In genomic region chr11:95170294-95170693, GRCh38 we compare ENCODE assay signal across 37 cellular contexts.
"Had no signal": no experiment of that assay in that cellular context is flagged by ENCODE, and none has a peak within 500 bp of the region (broad histone marks: within the 10 kb centered on the region; RNA-seq: fewer than 3 reads in every experiment).

No MANE protein-coding gene starts in this region.

- H3K27ac Mint-ChIP-seq: activated CD4-positive, alpha-beta memory T cell treated with anti-CD3 and anti-CD28 coated beads, Interleukin-2, amount 10 ng/mL, durations not matched to agents 7 days and 5 days; activated CD4-positive, alpha-beta T cell treated with anti-CD3 and anti-CD28 coated beads for 36 hours; activated CD4-positive, alpha-beta T cell treated with anti-CD3 and anti-CD28 coated beads, Interleukin-2, amount 10 ng/mL, durations not matched to agents 7 days and 5 days; activated CD8-positive, alpha-beta memory T cell treated with anti-CD3 and anti-CD28 coated beads, Interleukin-2, amount 10 ng/mL, durations not matched to agents 7 days and 5 days; activated CD8-positive, alpha-beta T cell treated with anti-CD3 and anti-CD28 coated beads, Interleukin-2, amount 10 ng/mL, durations not matched to agents 7 days and 5 days; activated naive CD4-positive, alpha-beta T cell treated with anti-CD3 and anti-CD28 coated beads for 36 hours; activated naive CD4-positive, alpha-beta T cell treated with anti-CD3 and anti-CD28 coated beads, Interleukin-2, amount 50 U/mL, for 72 hours; activated naive CD8-positive, alpha-beta T cell treated with anti-CD3 and anti-CD28 coated beads for 36 hours; activated T-cell treated with anti-CD3 and anti-CD28 coated beads, Interleukin-2, amount 50 U/mL, for 72 hours; activated T-helper 1 cell treated with anti-CD3 and anti-CD28 coated beads, Interleukin-12 subunit alpha, Interleukin-12 subunit beta, Interleukin-2, Interleukin-4 antibody, amounts not matched to agents 30 ng/mL and 10 ng/mL and 1 ng/mL, durations not matched to agents 14 hours and 24 hours and 36 hours; activated T-helper 17 cell treated with anti-CD3 and anti-CD28 coated beads, Interleukin-2, amount 50 U/mL, for 72 hours; T-helper 1 cell treated with Interleukin-12 subunit alpha and Interleukin-12 subunit beta and Interleukin-4 antibody, amounts not matched to agents 30 μg/mL and 1 μg/mL, for 36 hours; T-helper 2 cell treated with Interferon-gamma antibody and Interleukin-4, amounts not matched to agents 5 μg/mL and 100 μg/mL, for 36 hours; WTC11 had no signal

- DNase-seq: activated CD4-positive, alpha-beta memory T cell treated with anti-CD3 and anti-CD28 coated beads, Interleukin-2, amount 10 ng/mL, durations not matched to agents 7 days and 5 days; activated CD4-positive, alpha-beta T cell treated with anti-CD3 and anti-CD28 coated beads for 1 hour; activated CD4-positive, alpha-beta T cell treated with anti-CD3 and anti-CD28 coated beads for 36 hours; activated CD4-positive, alpha-beta T cell treated with anti-CD3 and anti-CD28 coated beads for 48 hours; activated CD4-positive, alpha-beta T cell treated with anti-CD3 and anti-CD28 coated beads, Interleukin-2, amount 10 ng/mL, durations not matched to agents 7 days and 5 days; activated CD4-positive, alpha-beta T cell treated with anti-CD3 and anti-CD28 coated beads, Interleukin-2, amount 50 U/mL, for 48 hours; activated CD4-positive, CD25-positive, alpha-beta regulatory T cell; activated CD8-positive, alpha-beta memory T cell treated with anti-CD3 and anti-CD28 coated beads for 24 hours; activated CD8-positive, alpha-beta memory T cell treated with anti-CD3 and anti-CD28 coated beads, Interleukin-2, amount 10 ng/mL, durations not matched to agents 7 days and 5 days; activated CD8-positive, alpha-beta memory T cell treated with anti-CD3 and anti-CD28 coated beads, Interleukin-2, amount 50 U/mL, for 48 hours; activated CD8-positive, alpha-beta T cell treated with anti-CD3 and anti-CD28 coated beads, Interleukin-2, amount 10 ng/mL, durations not matched to agents 7 days and 5 days; activated effector memory CD4-positive, alpha-beta T cell treated with anti-CD3 and anti-CD28 coated beads, Interleukin-2, amount 50 U/mL, for 16 hours; activated gamma-delta T cell treated with Interleukin-2 at 50 U/mL for 16 hours; activated naive CD4-positive, alpha-beta T cell; activated naive CD4-positive, alpha-beta T cell treated with anti-CD3 and anti-CD28 coated beads for 36 hours; activated naive CD4-positive, alpha-beta T cell treated with anti-CD3 and anti-CD28 coated beads, Interleukin-2, amount 50 U/mL, for 16 hours; activated naive CD8-positive, alpha-beta T cell treated with anti-CD3 and anti-CD28 coated beads for 36 hours; activated T-cell treated with anti-CD3 and anti-CD28 coated beads, Interleukin-2, amount 50 U/mL, for 1 hour; activated T-cell treated with anti-CD3 and anti-CD28 coated beads, Interleukin-2, amount 50 U/mL, for 4 hours; activated T-cell treated with anti-CD3 and anti-CD28 coated beads, Interleukin-2, amount 50 U/mL, for 72 hours; adrenal gland; amniotic stem cell; aorta; body of pancreas; brain microvascular endothelial cell; central memory CD4-positive, alpha-beta T cell; T-helper 2 cell; T-helper 9 cell; WERI-Rb-1 had no signal

- ATAC-seq: activated CD4-positive, alpha-beta T cell treated with anti-CD3 and anti-CD28 coated beads for 36 hours; activated CD4-positive, CD25-positive, alpha-beta regulatory T cell treated with anti-CD3 and anti-CD28 coated beads, Interleukin-2, amount 50 U/mL, for 24 hours; activated CD8-positive, alpha-beta memory T cell treated with anti-CD3 and anti-CD28 coated beads, Interleukin-2, amount 10 ng/mL, durations not matched to agents 7 days and 5 days; activated CD8-positive, alpha-beta T cell treated with anti-CD3 and anti-CD28 coated beads, Interleukin-2, amount 10 ng/mL, durations not matched to agents 7 days and 5 days; activated naive CD4-positive, alpha-beta T cell treated with anti-CD3 and anti-CD28 coated beads, Interleukin-2, amount 50 U/mL, for 72 hours; activated T-cell treated with anti-CD3 and anti-CD28 coated beads, Interleukin-2, amount 50 U/mL, for 4 hours; activated T-cell treated with anti-CD3 and anti-CD28 coated beads, Interleukin-2, amount 50 U/mL, for 72 hours; activated T-helper 17 cell treated with anti-CD3 and anti-CD28 coated beads, Interleukin-2, amount 50 U/mL, for 72 hours; body of pancreas; WTC11 had no signal

- H3K4me3 ChIP-seq: adrenal gland, body of pancreas, breast epithelium had no signal

- H3K4me1 Mint-ChIP-seq: activated CD4-positive, alpha-beta memory T cell treated with anti-CD3 and anti-CD28 coated beads, Interleukin-2, amount 10 ng/mL, durations not matched to agents 7 days and 5 days; activated CD4-positive, alpha-beta T cell treated with anti-CD3 and anti-CD28 coated beads, Interleukin-2, amount 10 ng/mL, durations not matched to agents 7 days and 5 days; activated CD8-positive, alpha-beta memory T cell treated with anti-CD3 and anti-CD28 coated beads, Interleukin-2, amount 10 ng/mL, durations not matched to agents 7 days and 5 days; activated naive CD8-positive, alpha-beta T cell treated with anti-CD3 and anti-CD28 coated beads for 36 hours; activated T-helper 17 cell treated with anti-CD3 and anti-CD28 coated beads, Interleukin-2, amount 50 U/mL, for 72 hours had no signal

- H3K9me3 Mint-ChIP-seq: activated CD4-positive, alpha-beta memory T cell treated with anti-CD3 and anti-CD28 coated beads, Interleukin-2, amount 10 ng/mL, durations not matched to agents 7 days and 5 days; activated CD4-positive, alpha-beta T cell treated with anti-CD3 and anti-CD28 coated beads, Interleukin-2, amount 10 ng/mL, durations not matched to agents 7 days and 5 days; activated naive CD4-positive, alpha-beta T cell treated with anti-CD3 and anti-CD28 coated beads for 36 hours; activated naive CD4-positive, alpha-beta T cell treated with anti-CD3 and anti-CD28 coated beads, Interleukin-2, amount 50 U/mL, for 72 hours; activated naive CD8-positive, alpha-beta T cell treated with anti-CD3 and anti-CD28 coated beads for 36 hours; activated T-cell treated with anti-CD3 and anti-CD28 coated beads, Interleukin-2, amount 50 U/mL, for 4 hours; activated T-cell treated with anti-CD3 and anti-CD28 coated beads, Interleukin-2, amount 50 U/mL, for 72 hours; activated T-helper 1 cell treated with anti-CD3 and anti-CD28 coated beads, Interleukin-12 subunit alpha, Interleukin-12 subunit beta, Interleukin-2, Interleukin-4 antibody, amounts not matched to agents 30 ng/mL and 10 ng/mL and 1 ng/mL, durations not matched to agents 14 hours and 24 hours and 36 hours; activated T-helper 17 cell treated with anti-CD3 and anti-CD28 coated beads, Interleukin-2, amount 50 U/mL, for 72 hours; T-helper 1 cell treated with Interleukin-12 subunit alpha and Interleukin-12 subunit beta and Interleukin-4 antibody, amounts not matched to agents 30 μg/mL and 1 μg/mL, for 36 hours; T-helper 2 cell treated with Interferon-gamma antibody and Interleukin-4, amounts not matched to agents 5 μg/mL and 100 μg/mL, for 36 hours; WTC11 had no signal

- H3K36me3 ChIP-seq: brain microvascular endothelial cell, breast epithelium had no signal

- H3K27ac ChIP-seq: adrenal gland, body of pancreas, brain microvascular endothelial cell, breast epithelium, WERI-Rb-1 had no signal

- H3K27me3 ChIP-seq: adrenal gland, body of pancreas, brain microvascular endothelial cell, breast epithelium had no signal

- H3K9me3 ChIP-seq: adrenal gland, body of pancreas, breast epithelium had no signal

- H3K4me3 Mint-ChIP-seq: activated CD4-positive, alpha-beta memory T cell treated with anti-CD3 and anti-CD28 coated beads, Interleukin-2, amount 10 ng/mL, durations not matched to agents 7 days and 5 days; activated CD4-positive, alpha-beta T cell treated with anti-CD3 and anti-CD28 coated beads for 36 hours; activated CD4-positive, alpha-beta T cell treated with anti-CD3 and anti-CD28 coated beads, Interleukin-2, amount 10 ng/mL, durations not matched to agents 7 days and 5 days; activated CD8-positive, alpha-beta memory T cell treated with anti-CD3 and anti-CD28 coated beads, Interleukin-2, amount 10 ng/mL, durations not matched to agents 7 days and 5 days; activated CD8-positive, alpha-beta T cell treated with anti-CD3 and anti-CD28 coated beads, Interleukin-2, amount 10 ng/mL, durations not matched to agents 7 days and 5 days; activated naive CD4-positive, alpha-beta T cell treated with anti-CD3 and anti-CD28 coated beads for 36 hours; activated naive CD8-positive, alpha-beta T cell treated with anti-CD3 and anti-CD28 coated beads for 36 hours; activated T-cell treated with anti-CD3 and anti-CD28 coated beads, Interleukin-2, amount 50 U/mL, for 4 hours; activated T-cell treated with anti-CD3 and anti-CD28 coated beads, Interleukin-2, amount 50 U/mL, for 72 hours; activated T-helper 1 cell treated with anti-CD3 and anti-CD28 coated beads, Interleukin-12 subunit alpha, Interleukin-12 subunit beta, Interleukin-2, Interleukin-4 antibody, amounts not matched to agents 30 ng/mL and 10 ng/mL and 1 ng/mL, durations not matched to agents 14 hours and 24 hours and 36 hours; activated T-helper 17 cell treated with anti-CD3 and anti-CD28 coated beads, Interleukin-2, amount 50 U/mL, for 72 hours; T-helper 1 cell treated with Interleukin-12 subunit alpha and Interleukin-12 subunit beta and Interleukin-4 antibody, amounts not matched to agents 30 μg/mL and 1 μg/mL, for 36 hours; T-helper 2 cell treated with Interferon-gamma antibody and Interleukin-4, amounts not matched to agents 5 μg/mL and 100 μg/mL, for 36 hours; WTC11 had no signal

- H3K36me3 Mint-ChIP-seq: activated CD8-positive, alpha-beta memory T cell treated with anti-CD3 and anti-CD28 coated beads, Interleukin-2, amount 10 ng/mL, durations not matched to agents 7 days and 5 days; activated naive CD4-positive, alpha-beta T cell treated with anti-CD3 and anti-CD28 coated beads, Interleukin-2, amount 50 U/mL, for 72 hours; activated naive CD8-positive, alpha-beta T cell treated with anti-CD3 and anti-CD28 coated beads for 36 hours; WTC11 had no signal

- H3K4me1 ChIP-seq: adrenal gland, body of pancreas, breast epithelium had no signal

- H3K27me3 Mint-ChIP-seq: activated CD4-positive, alpha-beta memory T cell treated with anti-CD3 and anti-CD28 coated beads, Interleukin-2, amount 10 ng/mL, durations not matched to agents 7 days and 5 days; activated CD4-positive, alpha-beta T cell treated with anti-CD3 and anti-CD28 coated beads for 36 hours; activated CD4-positive, alpha-beta T cell treated with anti-CD3 and anti-CD28 coated beads, Interleukin-2, amount 10 ng/mL, durations not matched to agents 7 days and 5 days; activated CD8-positive, alpha-beta memory T cell treated with anti-CD3 and anti-CD28 coated beads, Interleukin-2, amount 10 ng/mL, durations not matched to agents 7 days and 5 days; activated naive CD8-positive, alpha-beta T cell treated with anti-CD3 and anti-CD28 coated beads for 36 hours; activated T-helper 17 cell treated with anti-CD3 and anti-CD28 coated beads, Interleukin-2, amount 50 U/mL, for 72 hours had no signal
